In the genomic region with DNA sequence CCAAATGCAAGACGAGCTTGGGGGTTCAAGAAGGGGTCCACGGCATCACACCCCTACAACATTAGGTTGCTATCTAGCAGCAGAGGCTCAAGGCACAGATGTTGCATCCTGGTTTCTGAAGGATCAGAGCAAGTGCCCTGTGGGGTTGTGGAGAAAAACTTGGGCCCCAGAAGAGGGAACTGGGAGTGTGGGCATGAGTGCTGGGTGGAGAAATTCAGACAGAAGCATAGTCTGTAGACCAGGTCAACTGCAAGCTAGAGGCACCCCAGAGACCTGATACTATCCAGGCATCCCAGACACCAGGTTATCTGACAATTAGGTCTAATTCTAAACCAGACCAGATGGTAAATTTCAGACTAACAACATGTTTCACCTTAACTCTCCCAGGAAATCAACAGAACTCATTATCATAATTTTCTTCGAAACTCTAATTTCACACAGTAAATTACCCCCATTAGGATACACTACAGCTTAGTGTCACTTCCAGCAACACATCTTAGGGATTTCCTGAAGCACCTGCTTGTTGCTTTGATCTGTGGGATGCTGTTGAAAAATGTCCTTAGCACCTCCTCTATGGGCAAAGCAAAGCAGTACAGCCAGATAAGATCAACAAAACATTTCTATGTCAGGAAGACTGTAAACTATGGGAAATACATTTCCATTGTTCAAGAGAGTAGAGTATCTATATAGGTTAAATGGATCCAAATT, we compare ENCODE assay signal across 13 cellular contexts.
DNase-seq lines count a peak whose midpoint lies in the region; ATAC-seq and TF ChIP-seq lines count a peak whose summit lies in the region.
"Had no signal": no experiment of that assay in that cellular context is flagged by ENCODE, and none has a peak within 500 bp of the region (broad histone marks: within the 10 kb centered on the region; RNA-seq: fewer than 3 reads in every experiment).

No MANE protein-coding gene starts in this region.

- 90 to 99% methylated on average over 3 of the region's 3 CpGs for WGBS in thyroid gland, 2 donors

- no peaks in the 10 kb centered on the region for H3K9me3 Mint-ChIP-seq in activated naive CD4-positive, alpha-beta T cell treated with anti-CD3 and anti-CD28 coated beads, Interleukin-2, amount 50 U/mL, for 24 hours
- H3K9me3 Mint-ChIP-seq in effector memory CD8-positive, alpha-beta T cell = no peaks in the 10 kb centered on the region

- intact Hi-C loops in thyroid gland (cut with DNase I) = loop anchor here (10.0 kb wide), 1 partner anchor 49 kb away; no protein-coding TSS in a partner anchor

- H3K36me3 ChIP-seq in Peyer's patch (no peaks in the 10 kb centered on the region), thyroid gland (no peaks in the 10 kb centered on the region)

- H3K4me3 ChIP-seq in Peyer's patch (no peak overlapping the region), thyroid gland (replicated peaks in 1 of 3) (no peak overlapping the region)

- H3K27me3 Mint-ChIP-seq in activated naive CD4-positive, alpha-beta T cell treated with anti-CD3 and anti-CD28 coated beads, Interleukin-2, amount 50 U/mL, for 24 hours = no peaks in the 10 kb centered on the region
- H3K27me3 Mint-ChIP-seq in effector memory CD8-positive, alpha-beta T cell = no peaks in the 10 kb centered on the region

- no peak for TF ChIP-seq POLR2A in Peyer's patch (IDR thresholded peaks at IDR 0.05)
- no peak for TF ChIP-seq POLR2A in thyroid gland (IDR thresholded peaks at IDR 0.05)

- no peaks in the 10 kb centered on the region for H3K4me1 ChIP-seq in Peyer's patch
- H3K4me1 ChIP-seq in thyroid gland = peaks cover 32 to 46% of the 10 kb centered on the region in 2 donors

- H3K4me3 Mint-ChIP-seq in activated naive CD4-positive, alpha-beta T cell treated with anti-CD3 and anti-CD28 coated beads, Interleukin-2, amount 50 U/mL, for 24 hours = peak overlapping the region; percentile 71
- H3K4me3 Mint-ChIP-seq in effector memory CD8-positive, alpha-beta T cell = peak overlapping the region; percentile 69 to 72

- DNase-seq in activated naive CD4-positive, alpha-beta T cell (lab: John Stamatoyannopoulos, UW) = no peak
- DNase-seq in Peyer's patch (no peak), thyroid gland (no peak), GF-D8 (lab: John Stamatoyannopoulos, UW) (no peak), NCI-H526 treated with DMSO at 0.1 percent for 48 hours (lab: John Stamatoyannopoulos, UW) (no peak)
- DNase-seq in effector memory CD8-positive, alpha-beta T cell = no peak
- DNase-seq: activated CD4-positive, alpha-beta T cell treated with anti-CD3 and anti-CD28 coated beads, Interleukin-2, amount 50 U/mL, for 48 hours; aorta; left colon; NCI-H1092; occipital lobe had no signal

- peak; percentile 32 for ATAC-seq in effector memory CD8-positive, alpha-beta T cell (replicated peaks)
- ATAC-seq in HG03571 (IDR thresholded peaks at IDR 0.05; ENCODE audit: unreplicated experiment) = no peak
- ATAC-seq: left colon had no signal

- H3K27ac ChIP-seq in Peyer's patch (peak overlapping the region in 3 of 4 donors; percentile 20 to 41 (median 39)), thyroid gland (peak overlapping the region in 2 of 3 donors; percentile 26 to 47)

- peak in 1 of 6 experiments; percentile 4 for TF ChIP-seq CTCF in Peyer's patch (IDR thresholded peaks at IDR 0.05)
- TF ChIP-seq CTCF in thyroid gland (IDR thresholded peaks at IDR 0.05) = no peak

- no peaks in the 10 kb centered on the region for H3K27me3 ChIP-seq in Peyer's patch
- no peaks in the 10 kb centered on the region for H3K27me3 ChIP-seq in thyroid gland

- peak overlapping the region; percentile 86 for H3K27ac Mint-ChIP-seq in activated naive CD4-positive, alpha-beta T cell treated with anti-CD3 and anti-CD28 coated beads, Interleukin-2, amount 50 U/mL, for 24 hours
- peak overlapping the region; percentile 92 to 98 for H3K27ac Mint-ChIP-seq in effector memory CD8-positive, alpha-beta T cell

- H3K9me3 ChIP-seq in Peyer's patch (no peaks in the 10 kb centered on the region), thyroid gland (no peaks in the 10 kb centered on the region)

- no peaks in the 10 kb centered on the region for H3K36me3 Mint-ChIP-seq in activated naive CD4-positive, alpha-beta T cell treated with anti-CD3 and anti-CD28 coated beads, Interleukin-2, amount 50 U/mL, for 24 hours
- no peaks in the 10 kb centered on the region for H3K36me3 Mint-ChIP-seq in effector memory CD8-positive, alpha-beta T cell (ENCODE audit: insufficient read depth)

- H3K4me1 Mint-ChIP-seq in activated naive CD4-positive, alpha-beta T cell treated with anti-CD3 and anti-CD28 coated beads, Interleukin-2, amount 50 U/mL, for 24 hours = peaks cover 65% of the 10 kb centered on the region
- H3K4me1 Mint-ChIP-seq in effector memory CD8-positive, alpha-beta T cell (ENCODE audit: low read depth in 2 of 2) = peaks cover 49 to 67% of the 10 kb centered on the region in 2 donors
